22 cellular contexts compared by ENCODE assay signal in genomic region chr12:52929538-52929937, GRCh38. TPM values are rescaled to one million over a fixed set of nuclear protein-coding genes. Genes with fewer than 3 reads are reported as not detected.
"Had no signal": no experiment of that assay in that cellular context is flagged by ENCODE, and none has a peak within 500 bp of the region (broad histone marks: within the 10 kb centered on the region; RNA-seq: fewer than 3 reads in every experiment).

No MANE protein-coding gene starts in this region.

- DNase-seq: activated CD4-positive, alpha-beta T cell treated with anti-CD3 and anti-CD28 coated beads for 4 hours; activated CD8-positive, alpha-beta memory T cell treated with anti-CD3 and anti-CD28 coated beads, Interleukin-2, amount 50 U/mL, for 48 hours; activated CD8-positive, alpha-beta T cell treated with anti-CD3 and anti-CD28 coated beads for 36 hours; activated naive CD4-positive, alpha-beta T cell treated with anti-CD3 and anti-CD28 coated beads, Interleukin-2, amount 50 U/mL, for 16 hours; activated naive CD8-positive, alpha-beta T cell treated with anti-CD3 and anti-CD28 coated beads, Interleukin-2, amount 10 ng/mL, durations not matched to agents 7 days and 5 days; activated T-cell treated with anti-CD3 and anti-CD28 coated beads, Interleukin-2, amount 50 U/mL, for 1 hour; adrenal gland; aorta; central memory CD4-positive, alpha-beta T cell; Kasumi-1; NCI-H1048; NCI-H146; NCI-H187 treated with DMSO at 0.1 percent for 48 hours; NCI-H2081 treated with DMSO at 0.1 percent for 48 hours; NCI-H446; NCI-H524; SHP77; SW 1271 had no signal

- H3K36me3 Mint-ChIP-seq: activated naive CD8-positive, alpha-beta T cell treated with anti-CD3 and anti-CD28 coated beads, Interleukin-2, amount 10 ng/mL, durations not matched to agents 7 days and 5 days had no signal

- H3K9me3 Mint-ChIP-seq: activated CD8-positive, alpha-beta T cell treated with anti-CD3 and anti-CD28 coated beads for 36 hours; activated naive CD8-positive, alpha-beta T cell treated with anti-CD3 and anti-CD28 coated beads, Interleukin-2, amount 10 ng/mL, durations not matched to agents 7 days and 5 days had no signal

- FAIRE-seq: bronchial epithelial cell, RCC 7860 had no signal

- H3K4me3 ChIP-seq: adrenal gland, SJSA1 had no signal

- H3K4me3 Mint-ChIP-seq: activated CD8-positive, alpha-beta T cell treated with anti-CD3 and anti-CD28 coated beads for 36 hours; activated naive CD8-positive, alpha-beta T cell treated with anti-CD3 and anti-CD28 coated beads, Interleukin-2, amount 10 ng/mL, durations not matched to agents 7 days and 5 days had no signal

- H3K9me3 ChIP-seq: adrenal gland, SJSA1 had no signal

- H3K36me3 ChIP-seq: adrenal gland, SJSA1 had no signal

- H3K27me3 ChIP-seq: adrenal gland, SJSA1 had no signal

- H3K27ac Mint-ChIP-seq: activated CD8-positive, alpha-beta T cell treated with anti-CD3 and anti-CD28 coated beads for 36 hours; activated naive CD8-positive, alpha-beta T cell treated with anti-CD3 and anti-CD28 coated beads, Interleukin-2, amount 10 ng/mL, durations not matched to agents 7 days and 5 days had no signal

- H3K27ac ChIP-seq: adrenal gland, SJSA1 had no signal

RNA-seq across cellular contexts. Expression of gene KRT8, which starts 24.7 kb away (rescaled TPM):
- total RNA-seq: T-helper 1 cell treated with Interleukin-12 subunit alpha and Interleukin-12 subunit beta and Interleukin-4 antibody, amounts not matched to agents 30 ng/mL and 1 ng/mL, for 36 hours had no signal
